18 cellular contexts compared by ENCODE assay signal in genomic region chr2:127485051-127485693, GRCh38. TPM values are rescaled to one million over a fixed set of nuclear protein-coding genes. Genes with fewer than 3 reads are reported as not detected.
DNase-seq lines count a peak whose midpoint lies in the region; ATAC-seq and TF ChIP-seq lines count a peak whose summit lies in the region.
"Had no signal": no experiment of that assay in that cellular context is flagged by ENCODE, and none has a peak within 500 bp of the region (broad histone marks: within the 10 kb centered on the region; RNA-seq: fewer than 3 reads in every experiment).

No MANE protein-coding gene starts in this region.

- peak; percentile 53 for ATAC-seq in activated CD8-positive, alpha-beta memory T cell treated with anti-CD3 and anti-CD28 coated beads, Interleukin-2, amount 10 ng/mL, durations not matched to agents 7 days and 5 days
- ATAC-seq in activated naive CD4-positive, alpha-beta T cell treated with anti-CD3 and anti-CD28 coated beads, Interleukin-2, amount 50 U/mL, for 72 hours = no peak
- no peak for ATAC-seq in HG03432 (IDR thresholded peaks at IDR 0.05; ENCODE audit: unreplicated experiment)
- ATAC-seq: body of pancreas, esophagus mucosa had no signal

- H3K36me3 Mint-ChIP-seq in activated CD8-positive, alpha-beta memory T cell treated with anti-CD3 and anti-CD28 coated beads, Interleukin-2, amount 10 ng/mL, durations not matched to agents 7 days and 5 days = peaks cover 56% of the 10 kb centered on the region
- H3K36me3 Mint-ChIP-seq in activated naive CD4-positive, alpha-beta T cell treated with anti-CD3 and anti-CD28 coated beads, Interleukin-2, amount 50 U/mL, for 72 hours = peaks cover 9 to 19% of the 10 kb centered on the region in 2 donors

- H3K27ac Mint-ChIP-seq in activated CD8-positive, alpha-beta memory T cell treated with anti-CD3 and anti-CD28 coated beads, Interleukin-2, amount 10 ng/mL, durations not matched to agents 7 days and 5 days = peak overlapping the region; percentile 74
- peak overlapping the region; percentile 58 to 92 for H3K27ac Mint-ChIP-seq in activated naive CD4-positive, alpha-beta T cell treated with anti-CD3 and anti-CD28 coated beads, Interleukin-2, amount 50 U/mL, for 72 hours

- H3K27me3 ChIP-seq in neutrophil (no peaks in the 10 kb centered on the region), uterus (no peaks in the 10 kb centered on the region)
- H3K27me3 ChIP-seq: body of pancreas, dorsolateral prefrontal cortex had no signal

- no peak for DNase-seq in activated CD8-positive, alpha-beta memory T cell treated with anti-CD3 and anti-CD28 coated beads, Interleukin-2, amount 10 ng/mL, durations not matched to agents 7 days and 5 days
- DNase-seq in activated CD8-positive, alpha-beta memory T cell treated with anti-CD3 and anti-CD28 coated beads, Interleukin-2, amount 50 U/mL, for 48 hours = no peak
- peak; percentile 44 for DNase-seq in KBM-7
- DNase-seq in activated naive CD4-positive, alpha-beta T cell treated with anti-CD3 and anti-CD28 coated beads, Interleukin-2, amount 50 U/mL, for 72 hours (ENCODE audit: low spot score in 2 of 2) = no peak
- DNase-seq in HT-29 (ENCODE audit: low spot score) = no peak
- DNase-seq in uterus = no peak
- DNase-seq: activated CD4-positive, alpha-beta T cell treated with anti-CD3 and anti-CD28 coated beads, Interleukin-2, amount 50 U/mL, for 1 hour; body of pancreas; dorsolateral prefrontal cortex; head of caudate nucleus; NCI-H187; Right ventricle myocardium superior had no signal

- H3K4me3 ChIP-seq in neutrophil (ENCODE audit: low read depth in 1 of 2, low read length in 1 of 2) (no peak overlapping the region), uterus (no peak overlapping the region)
- H3K4me3 ChIP-seq: body of pancreas, dorsolateral prefrontal cortex, lung had no signal

- intact Hi-C loops in uterus (cut with DNase I; ENCODE audit: low total_unique reads) = no loop called here

- CTCF ChIA-PET in activated CD8-positive, alpha-beta memory T cell treated with anti-CD3 and anti-CD28 coated beads, Interleukin-2, amount 10 ng/mL, durations not matched to agents 7 days and 5 days (lab: Charles Lee) = no interaction called here

- H3K9me3 Mint-ChIP-seq in activated CD8-positive, alpha-beta memory T cell treated with anti-CD3 and anti-CD28 coated beads, Interleukin-2, amount 10 ng/mL, durations not matched to agents 7 days and 5 days (ENCODE audit: low read depth) = no peaks in the 10 kb centered on the region
- H3K9me3 Mint-ChIP-seq in activated naive CD4-positive, alpha-beta T cell treated with anti-CD3 and anti-CD28 coated beads, Interleukin-2, amount 50 U/mL, for 72 hours = no peaks in the 10 kb centered on the region

- H3K27ac ChIP-seq in neutrophil (peak overlapping the region; percentile 63), uterus (no peak overlapping the region)
- H3K27ac ChIP-seq: body of pancreas had no signal

- TF ChIP-seq POLR2A in uterus (IDR thresholded peaks at IDR 0.05) = no peak

- TF ChIP-seq CTCF in neutrophil (IDR thresholded peaks at IDR 0.05) (no peak), uterus (IDR thresholded peaks at IDR 0.05) (no peak)

- H3K36me3 ChIP-seq in neutrophil (peaks cover 98% of the 10 kb centered on the region), uterus (no peaks in the 10 kb centered on the region)

- H3K4me1 ChIP-seq in neutrophil (ENCODE audit: control insufficient read depth in 1 of 2, insufficient read depth in 1 of 2, low read depth in 1 of 2, low read length in 1 of 2) (peaks cover 17 to 19% of the 10 kb centered on the region in 2 experiments), uterus (no peaks in the 10 kb centered on the region)
- H3K4me1 ChIP-seq: body of pancreas had no signal

- in situ Hi-C loops in KBM-7 (cut with MboI; ENCODE audit: low pct_unique_long_range_greater_than_20kb, low sequenced_read_pairs) = no loop called here

- H3K4me1 Mint-ChIP-seq in activated CD8-positive, alpha-beta memory T cell treated with anti-CD3 and anti-CD28 coated beads, Interleukin-2, amount 10 ng/mL, durations not matched to agents 7 days and 5 days = peaks cover 31% of the 10 kb centered on the region

- H3K9me3 ChIP-seq in neutrophil (no peaks in the 10 kb centered on the region), uterus (no peaks in the 10 kb centered on the region)
- H3K9me3 ChIP-seq: body of pancreas had no signal

- no peak overlapping the region for H3K4me3 Mint-ChIP-seq in activated CD8-positive, alpha-beta memory T cell treated with anti-CD3 and anti-CD28 coated beads, Interleukin-2, amount 10 ng/mL, durations not matched to agents 7 days and 5 days

- H3K27me3 Mint-ChIP-seq in activated CD8-positive, alpha-beta memory T cell treated with anti-CD3 and anti-CD28 coated beads, Interleukin-2, amount 10 ng/mL, durations not matched to agents 7 days and 5 days = no peaks in the 10 kb centered on the region

RNA-seq across cellular contexts. Expression of gene IWS1, which starts 41.1 kb away (rescaled TPM):
- 10 to 100 TPM; 53.2 to 55.1 TPM for total RNA-seq in activated CD8-positive, alpha-beta memory T cell treated with anti-CD3 and anti-CD28 coated beads, Interleukin-2, amount 10 ng/mL, durations not matched to agents 7 days and 5 days
- 10 to 100 TPM; 42.9 to 60.5 TPM for total RNA-seq in activated naive CD4-positive, alpha-beta T cell treated with anti-CD3 and anti-CD28 coated beads, Interleukin-2, amount 50 U/mL, for 72 hours
- total RNA-seq in HT-29 (2014; rRNA removed; shearing (Covaris generic)) = 34.8 and 43.1 TPM in 2 replicates
- total RNA-seq in uterus = 10 to 100 TPM in 3 of 4 donors, 1 to 10 TPM in 1; 8.5 to 47.4 (median 33.1) TPM

RNA-seq across cellular contexts. Expression of gene MYO7B, which starts 50.3 kb away (rescaled TPM):
- under 1 TPM in 1 of 2 experiments, not detected in 1; 0.26 TPM for total RNA-seq in activated CD8-positive, alpha-beta memory T cell treated with anti-CD3 and anti-CD28 coated beads, Interleukin-2, amount 10 ng/mL, durations not matched to agents 7 days and 5 days
- 1 to 10 TPM in 1 of 2 donors, under 1 TPM in 1; 0.64 to 1.9 TPM for total RNA-seq in activated naive CD4-positive, alpha-beta T cell treated with anti-CD3 and anti-CD28 coated beads, Interleukin-2, amount 50 U/mL, for 72 hours
- 4.8 and 5.4 TPM in 2 replicates for total RNA-seq in HT-29 (2014; rRNA removed; shearing (Covaris generic))
- under 1 TPM; 0.21 to 0.48 (median 0.28) TPM for total RNA-seq in uterus
- total RNA-seq: H1, NCI-H460 had no signal
